In the genomic region with DNA sequence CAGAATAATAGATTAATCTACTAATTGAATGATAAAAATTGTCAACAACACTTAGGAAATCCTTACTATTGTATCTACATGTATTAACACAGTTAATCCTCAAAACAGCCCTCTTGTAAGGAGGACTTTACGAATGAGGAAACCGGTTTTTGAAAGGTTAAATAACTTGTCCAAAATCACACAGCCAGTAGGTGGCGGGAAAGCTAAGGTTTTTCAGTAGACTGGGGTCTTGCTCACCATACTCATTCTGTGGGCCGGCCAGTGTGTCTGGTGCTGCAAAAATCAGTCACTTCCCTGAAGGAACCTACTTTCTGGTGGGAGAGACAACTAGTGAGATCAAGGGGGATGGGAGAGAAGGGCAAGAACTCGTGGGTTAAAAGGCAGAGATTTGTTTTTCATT, we compare ENCODE assay signal across 9 cellular contexts. TPM values are rescaled to one million over a fixed set of nuclear protein-coding genes. Genes with fewer than 3 reads are reported as not detected.
DNase-seq lines count a peak whose midpoint lies in the region; ATAC-seq, FAIRE-seq and TF ChIP-seq lines count a peak whose summit lies in the region.
"Had no signal": no experiment of that assay in that cellular context is flagged by ENCODE, and none has a peak within 500 bp of the region (broad histone marks: within the 10 kb centered on the region; RNA-seq: fewer than 3 reads in every experiment).

No MANE protein-coding gene starts in this region.

- BruUV-seq in HepG2 (replicated peaks; lab: Mats Ljungman, UMichigan), result no TSS peak

- 56% methylated on average over 5 of the region's 5 CpGs for WGBS in HepG2 (ENCODE audit: low lambda C conversion rate)

- peak overlapping the region; percentile 27 for H3K27ac Mint-ChIP-seq in activated CD8-positive, alpha-beta T cell treated with anti-CD3 and anti-CD28 coated beads for 36 hours

- no peaks in the 10 kb centered on the region for H3K27me3 Mint-ChIP-seq in activated CD8-positive, alpha-beta T cell treated with anti-CD3 and anti-CD28 coated beads for 36 hours

- no peaks in the 10 kb centered on the region for H4K20me1 ChIP-seq in HepG2 (ENCODE audit: insufficient read depth, low read length)

- POLR2A ChIA-PET in activated CD8-positive, alpha-beta T cell treated with anti-CD3 and anti-CD28 coated beads for 36 hours (lab: Charles Lee), result no interaction called here
- POLR2A ChIA-PET in HepG2 (lab: Yijun Ruan, JAX), result no interaction called here

- H3K9me3 ChIP-seq in HepG2 (ENCODE audit: low read length), result no peaks in the 10 kb centered on the region

- CTCF ChIA-PET in activated CD8-positive, alpha-beta T cell treated with anti-CD3 and anti-CD28 coated beads for 36 hours (lab: Charles Lee), result interaction anchor here (0.6 to 5.9 kb wide), 4 partner anchors 8 to 172 kb away, joined by 3 to 65 read pairs (median 19); no protein-coding TSS in a partner anchor
- CTCF ChIA-PET in HepG2 (lab: Yijun Ruan, JAX; ENCODE audit: low intra/inter-chr PET ratio, low total read pairs), result no interaction called here

- no peak overlapping the region for H3K4me2 ChIP-seq in HepG2 (ENCODE audit: low read depth, low read length)

- no peak overlapping the region for H3K4me3 ChIP-seq in HepG2 (replicated peaks in 1 of 3; ENCODE audit: insufficient read depth in 1 of 3, low read depth in 2 of 3, low read length in 3 of 3)

- peak; percentile 28; the same call in 1 of the 2 replicates for TF ChIP-seq RAD21 in Ishikawa (IDR thresholded peaks at IDR 0.05; ENCODE audit: low read depth)
- TF ChIP-seq RAD21 in HepG2 (CRISPR knock-in tag; IDR thresholded peaks at IDR 0.05), result no peak

- DNase-seq in EH (ENCODE audit: low read depth) (peak; percentile 61), HepG2 (ENCODE audit: low spot score) (peak; percentile 35), NCI-H2029 treated with DMSO at 0.1 percent for 48 hours (lab: John Stamatoyannopoulos, UW) (no peak), HuH-7 (ENCODE audit: low spot score) (no peak), retina (no peak)
- peak; percentile 65 for DNase-seq in activated CD8-positive, alpha-beta T cell treated with anti-CD3 and anti-CD28 coated beads for 36 hours
- no peak for DNase-seq in stimulated activated CD8-positive, alpha-beta memory T cell treated with anti-CD3 and anti-CD28 coated beads, Interleukin-4, amount 100 ng/mL, for 48 hours

- H3K4me1 ChIP-seq in HepG2 (ENCODE audit: insufficient read depth, low read length), result peaks cover 18% of the 10 kb centered on the region

- no peaks in the 10 kb centered on the region for H3K9me3 Mint-ChIP-seq in activated CD8-positive, alpha-beta T cell treated with anti-CD3 and anti-CD28 coated beads for 36 hours

- no peak for TF ChIP-seq POLR2A in HepG2 (IDR thresholded peaks at IDR 0.05; ENCODE audit: insufficient read depth in 1 of 2, low read depth in 2 of 2, low read length in 2 of 2)

- intact Hi-C loops in activated CD8-positive, alpha-beta T cell treated with anti-CD3 and anti-CD28 coated beads for 36 hours (cut with micrococcal nuclease), result loop anchor here (5.0 kb wide), 1 partner anchor 175 kb away; no protein-coding TSS in a partner anchor
- intact Hi-C loops in HepG2 (cut with micrococcal nuclease; ENCODE audit: unreplicated experiment), result no loop called here

- no peaks in the 10 kb centered on the region for H3K27me3 ChIP-seq in HepG2 (ENCODE audit: control insufficient read depth in 1 of 2, insufficient read depth in 2 of 2, low read length in 2 of 2)

- peaks cover 0 to 17% of the 10 kb centered on the region in 2 experiments; a peak in 3 of 5 replicates for H3K36me3 ChIP-seq in HepG2 (replicated peaks in 1 of 2; ENCODE audit: control insufficient read depth in 1 of 2, insufficient read depth in 2 of 2, low read length in 2 of 2)

- peaks cover 27% of the 10 kb centered on the region for H3K4me1 Mint-ChIP-seq in activated CD8-positive, alpha-beta T cell treated with anti-CD3 and anti-CD28 coated beads for 36 hours (ENCODE audit: low read depth)

- in situ Hi-C loops in HepG2 (cut with HindIII; ENCODE audit: extremely low pct_ligation_motif_present, low pct_unique_long_range_greater_than_20kb), result loop anchor here (10.0 kb wide), 1 partner anchor 167 kb away; no protein-coding TSS in a partner anchor

- TF ChIP-seq EP300 in Ishikawa (IDR thresholded peaks at IDR 0.05; ENCODE audit: borderline replicate concordance), result no peak
- no peak for TF ChIP-seq EP300 in HepG2 (IDR thresholded peaks at IDR 0.05; ENCODE audit: low read depth in 2 of 2, low read length in 2 of 2)
- no peak for TF ChIP-seq EP300 in HepG2 (CRISPR knock-in tag; IDR thresholded peaks at IDR 0.05; ENCODE audit: borderline replicate concordance)

- no peak for ATAC-seq in activated CD8-positive, alpha-beta T cell treated with anti-CD3 and anti-CD28 coated beads for 36 hours
- no peak for ATAC-seq in HepG2

- no peak for FAIRE-seq in HepG2 (lab: Jason Lieb, UNC)

- no peak overlapping the region for H3K27ac ChIP-seq in HepG2 (ENCODE audit: extremely low read length, insufficient read depth, low read length)
- H3K27ac ChIP-seq: parathyroid adenoma had no signal

- H3K4me3 Mint-ChIP-seq in activated CD8-positive, alpha-beta T cell treated with anti-CD3 and anti-CD28 coated beads for 36 hours, result no peak overlapping the region

- no peaks in the 10 kb centered on the region for H3K79me2 ChIP-seq in HepG2 (ENCODE audit: insufficient read depth, low read length)
- H3K79me2 ChIP-seq: parathyroid adenoma had no signal

- peak; percentile 32 for TF ChIP-seq CTCF in activated CD8-positive, alpha-beta T cell treated with anti-CD3 and anti-CD28 coated beads for 36 hours (IDR thresholded peaks at IDR 0.05)
- peak; percentile 57 for TF ChIP-seq CTCF in HepG2 (CRISPR knock-in tag; IDR thresholded peaks at IDR 0.05)

- no peak overlapping the region for H3K9ac ChIP-seq in HepG2 (ENCODE audit: insufficient read depth, low read depth, low read length)
- H3K9ac ChIP-seq: parathyroid adenoma had no signal

- no peak overlapping the region for H2AFZ ChIP-seq in HepG2 (ENCODE audit: low read length)
- H2AFZ ChIP-seq: parathyroid adenoma had no signal

- peaks cover 30% of the 10 kb centered on the region for H3K36me3 Mint-ChIP-seq in activated CD8-positive, alpha-beta T cell treated with anti-CD3 and anti-CD28 coated beads for 36 hours (ENCODE audit: low read depth)

RNA-seq across cellular contexts. Expression of a gene that starts 3.8 kb away (rescaled TPM):
- 10 to 100 TPM; 17.2 to 18.8 TPM for total RNA-seq in activated CD8-positive, alpha-beta T cell treated with anti-CD3 and anti-CD28 coated beads for 36 hours
- total RNA-seq in HepG2 (2016; rRNA removed; fragmentation: Illumina TruSeq; extraction: Trizol), result 21.9 and 24.1 TPM in 2 replicates
- 4.3 and 4.6 TPM in 2 replicates for total RNA-seq in HepG2 (2016; cell fraction: cytosol; rRNA removed; fragmentation: Illumina TruSeq; extraction: Trizol; ENCODE audit: low read depth)
- 20.7 and 23.2 TPM in 2 replicates for total RNA-seq in HepG2 (2016; cell fraction: insoluble cytoplasmic fraction; rRNA removed; fragmentation: Illumina TruSeq; extraction: Trizol)
- total RNA-seq in HepG2 (2016; cell fraction: membrane; rRNA removed; fragmentation: Illumina TruSeq; extraction: Trizol), result 6.0 and 8.2 TPM in 2 replicates
- 10.8 and 11.7 TPM in 2 replicates for total RNA-seq in HepG2 (2016; cell fraction: nucleus; rRNA removed; fragmentation: Illumina TruSeq; extraction: Trizol)
- polyA plus RNA-seq in HepG2 (2011; rRNA removed), result 20.7 and 22.5 TPM in 2 replicates
- polyA plus RNA-seq in HepG2 (2011; cell fraction: cytosol; rRNA removed), result 25.0 and 33.9 TPM in 2 replicates
- 11.1 and 11.9 TPM in 2 replicates for polyA plus RNA-seq in HepG2 (2011; cell fraction: nucleus; rRNA removed)
- polyA plus RNA-seq in HepG2 (2012), result 12.9 and 13.5 TPM in 2 replicates
- polyA plus RNA-seq in HepG2 (2016; cell fraction: cytosol; fragmentation: Illumina TruSeq; extraction: Trizol; ENCODE audit: low read depth), result 4.1 and 4.3 TPM in 2 replicates
- polyA plus RNA-seq in HepG2 (2016; cell fraction: insoluble cytoplasmic fraction; fragmentation: Illumina TruSeq; extraction: Trizol; ENCODE audit: low read depth), result 29.3 and 35.5 TPM in 2 replicates
- 5.8 and 6.4 TPM in 2 replicates for polyA plus RNA-seq in HepG2 (2016; cell fraction: membrane; fragmentation: Illumina TruSeq; extraction: Trizol; ENCODE audit: low read depth)
- 15.1 and 15.2 TPM in 2 replicates for polyA plus RNA-seq in HepG2 (2016; cell fraction: nucleus; fragmentation: Illumina TruSeq; extraction: Trizol; ENCODE audit: insufficient read depth, low read depth)
- polyA minus RNA-seq in HepG2 (2011; rRNA and poly(A)+ RNA removed; ENCODE audit: low replicate concordance), result 16.9 and 47.3 TPM in 2 replicates
- 5.5 and 10.6 TPM in 2 replicates for polyA minus RNA-seq in HepG2 (2011; cell fraction: cytosol; rRNA and poly(A)+ RNA removed)
- polyA minus RNA-seq in HepG2 (2011; cell fraction: nucleus; rRNA and poly(A)+ RNA removed), result 7.1 and 7.6 TPM in 2 replicates

RNA-seq across cellular contexts. Expression of a gene that starts 24.8 kb away (rescaled TPM):
- total RNA-seq in activated CD8-positive, alpha-beta T cell treated with anti-CD3 and anti-CD28 coated beads for 36 hours, result 1 to 10 TPM; 4.6 to 4.9 TPM
- total RNA-seq in HepG2 (2016; rRNA removed; fragmentation: Illumina TruSeq; extraction: Trizol), result 5.4 and 6.2 TPM in 2 replicates
- 1.8 and 1.9 TPM in 2 replicates for total RNA-seq in HepG2 (2016; cell fraction: cytosol; rRNA removed; fragmentation: Illumina TruSeq; extraction: Trizol; ENCODE audit: low read depth)
- 5.5 and 5.6 TPM in 2 replicates for total RNA-seq in HepG2 (2016; cell fraction: insoluble cytoplasmic fraction; rRNA removed; fragmentation: Illumina TruSeq; extraction: Trizol)
- total RNA-seq in HepG2 (2016; cell fraction: membrane; rRNA removed; fragmentation: Illumina TruSeq; extraction: Trizol), result 4.3 TPM in 2 replicates
- 4.4 and 5.5 TPM in 2 replicates for total RNA-seq in HepG2 (2016; cell fraction: nucleus; rRNA removed; fragmentation: Illumina TruSeq; extraction: Trizol)
- polyA plus RNA-seq in HepG2 (2011; rRNA removed), result 5.7 and 7.0 TPM in 2 replicates
- 4.5 and 5.2 TPM in 2 replicates for polyA plus RNA-seq in HepG2 (2011; cell fraction: cytosol; rRNA removed)
- polyA plus RNA-seq in HepG2 (2011; cell fraction: nucleus; rRNA removed), result 9.1 and 10.8 TPM in 2 replicates
- 4.6 and 5.5 TPM in 2 replicates for polyA plus RNA-seq in HepG2 (2012)
- 1.6 and 1.8 TPM in 2 replicates for polyA plus RNA-seq in HepG2 (2016; cell fraction: cytosol; fragmentation: Illumina TruSeq; extraction: Trizol; ENCODE audit: low read depth)
- 6.8 and 8.2 TPM in 2 replicates for polyA plus RNA-seq in HepG2 (2016; cell fraction: insoluble cytoplasmic fraction; fragmentation: Illumina TruSeq; extraction: Trizol; ENCODE audit: low read depth)
- 3.3 and 3.8 TPM in 2 replicates for polyA plus RNA-seq in HepG2 (2016; cell fraction: membrane; fragmentation: Illumina TruSeq; extraction: Trizol; ENCODE audit: low read depth)
- polyA plus RNA-seq in HepG2 (2016; cell fraction: nucleus; fragmentation: Illumina TruSeq; extraction: Trizol; ENCODE audit: insufficient read depth, low read depth), result 9.4 and 9.9 TPM in 2 replicates
- 14.2 and 15.0 TPM in 2 replicates for polyA minus RNA-seq in HepG2 (2011; rRNA and poly(A)+ RNA removed; ENCODE audit: low replicate concordance)
- polyA minus RNA-seq in HepG2 (2011; cell fraction: cytosol; rRNA and poly(A)+ RNA removed), result 6.2 and 6.8 TPM in 2 replicates
- polyA minus RNA-seq in HepG2 (2011; cell fraction: nucleus; rRNA and poly(A)+ RNA removed), result 5.8 and 10.1 TPM in 2 replicates

RNA-seq across cellular contexts. Expression of a gene that starts 38.8 kb away (rescaled TPM):
- 10 to 100 TPM; 46.0 to 47.3 TPM for total RNA-seq in activated CD8-positive, alpha-beta T cell treated with anti-CD3 and anti-CD28 coated beads for 36 hours
- 42.9 and 50.2 TPM in 2 replicates for total RNA-seq in HepG2 (2016; rRNA removed; fragmentation: Illumina TruSeq; extraction: Trizol)
- 13.0 and 13.3 TPM in 2 replicates for total RNA-seq in HepG2 (2016; cell fraction: cytosol; rRNA removed; fragmentation: Illumina TruSeq; extraction: Trizol; ENCODE audit: low read depth)
- total RNA-seq in HepG2 (2016; cell fraction: insoluble cytoplasmic fraction; rRNA removed; fragmentation: Illumina TruSeq; extraction: Trizol), result 43.9 and 49.5 TPM in 2 replicates
- total RNA-seq in HepG2 (2016; cell fraction: membrane; rRNA removed; fragmentation: Illumina TruSeq; extraction: Trizol), result 16.4 and 18.0 TPM in 2 replicates
- 32.4 TPM in 2 replicates for total RNA-seq in HepG2 (2016; cell fraction: nucleus; rRNA removed; fragmentation: Illumina TruSeq; extraction: Trizol)
- 24.7 and 29.6 TPM in 2 replicates for polyA plus RNA-seq in HepG2 (2011; rRNA removed)
- polyA plus RNA-seq in HepG2 (2011; cell fraction: cytosol; rRNA removed), result 24.1 and 38.8 TPM in 2 replicates
- 39.3 and 48.4 TPM in 2 replicates for polyA plus RNA-seq in HepG2 (2011; cell fraction: nucleus; rRNA removed)
- 15.5 and 27.9 TPM in 2 replicates for polyA plus RNA-seq in HepG2 (2012)
- 6.7 and 7.3 TPM in 2 replicates for polyA plus RNA-seq in HepG2 (2016; cell fraction: cytosol; fragmentation: Illumina TruSeq; extraction: Trizol; ENCODE audit: low read depth)
- 49.1 and 50.0 TPM in 2 replicates for polyA plus RNA-seq in HepG2 (2016; cell fraction: insoluble cytoplasmic fraction; fragmentation: Illumina TruSeq; extraction: Trizol; ENCODE audit: low read depth)
- polyA plus RNA-seq in HepG2 (2016; cell fraction: membrane; fragmentation: Illumina TruSeq; extraction: Trizol; ENCODE audit: low read depth), result 8.9 and 10.8 TPM in 2 replicates
- 95.9 and 96.9 TPM in 2 replicates for polyA plus RNA-seq in HepG2 (2016; cell fraction: nucleus; fragmentation: Illumina TruSeq; extraction: Trizol; ENCODE audit: insufficient read depth, low read depth)
- 40.2 and 50.7 TPM in 2 replicates for polyA minus RNA-seq in HepG2 (2011; rRNA and poly(A)+ RNA removed; ENCODE audit: low replicate concordance)
- 9.2 and 9.8 TPM in 2 replicates for polyA minus RNA-seq in HepG2 (2011; cell fraction: cytosol; rRNA and poly(A)+ RNA removed)
- polyA minus RNA-seq in HepG2 (2011; cell fraction: nucleus; rRNA and poly(A)+ RNA removed), result 22.1 and 23.8 TPM in 2 replicates

RNA-seq across cellular contexts. Expression of a gene that starts 39.0 kb away (rescaled TPM):
- total RNA-seq in activated CD8-positive, alpha-beta T cell treated with anti-CD3 and anti-CD28 coated beads for 36 hours, result 100 to 1,000 TPM; 127 to 128 TPM
- 16.4 and 27.7 TPM in 2 replicates for total RNA-seq in HepG2 (2016; rRNA removed; fragmentation: Illumina TruSeq; extraction: Trizol)
- total RNA-seq in HepG2 (2016; cell fraction: cytosol; rRNA removed; fragmentation: Illumina TruSeq; extraction: Trizol; ENCODE audit: low read depth), result 2.7 and 3.2 TPM in 2 replicates
- total RNA-seq in HepG2 (2016; cell fraction: insoluble cytoplasmic fraction; rRNA removed; fragmentation: Illumina TruSeq; extraction: Trizol), result 14.6 and 27.3 TPM in 2 replicates
- 8.0 and 10.6 TPM in 2 replicates for total RNA-seq in HepG2 (2016; cell fraction: membrane; rRNA removed; fragmentation: Illumina TruSeq; extraction: Trizol)
- total RNA-seq in HepG2 (2016; cell fraction: nucleus; rRNA removed; fragmentation: Illumina TruSeq; extraction: Trizol), result 59.3 and 69.9 TPM in 2 replicates
- polyA plus RNA-seq in HepG2 (2011; rRNA removed), result 64.6 and 67.6 TPM in 2 replicates
- 67.4 and 74.4 TPM in 2 replicates for polyA plus RNA-seq in HepG2 (2011; cell fraction: cytosol; rRNA removed)
- 95.0 and 97.8 TPM in 2 replicates for polyA plus RNA-seq in HepG2 (2011; cell fraction: nucleus; rRNA removed)
- polyA plus RNA-seq in HepG2 (2012), result 66.3 and 75.8 TPM in 2 replicates
- 4.3 and 4.8 TPM in 2 replicates for polyA plus RNA-seq in HepG2 (2016; cell fraction: cytosol; fragmentation: Illumina TruSeq; extraction: Trizol; ENCODE audit: low read depth)
- 27.7 and 34.9 TPM in 2 replicates for polyA plus RNA-seq in HepG2 (2016; cell fraction: insoluble cytoplasmic fraction; fragmentation: Illumina TruSeq; extraction: Trizol; ENCODE audit: low read depth)
- polyA plus RNA-seq in HepG2 (2016; cell fraction: membrane; fragmentation: Illumina TruSeq; extraction: Trizol; ENCODE audit: low read depth), result 9.2 and 12.3 TPM in 2 replicates
- 133 TPM in 2 replicates for polyA plus RNA-seq in HepG2 (2016; cell fraction: nucleus; fragmentation: Illumina TruSeq; extraction: Trizol; ENCODE audit: insufficient read depth, low read depth)
- 87.4 and 136 TPM in 2 replicates for polyA minus RNA-seq in HepG2 (2011; rRNA and poly(A)+ RNA removed; ENCODE audit: low replicate concordance)
- polyA minus RNA-seq in HepG2 (2011; cell fraction: cytosol; rRNA and poly(A)+ RNA removed), result 49.7 and 49.8 TPM in 2 replicates
- polyA minus RNA-seq in HepG2 (2011; cell fraction: nucleus; rRNA and poly(A)+ RNA removed), result 135 and 143 TPM in 2 replicates

RNA-seq across cellular contexts. Expression of a gene that starts 47.8 kb away (rescaled TPM):
- total RNA-seq in activated CD8-positive, alpha-beta T cell treated with anti-CD3 and anti-CD28 coated beads for 36 hours, result 10 to 100 TPM; 10.7 to 11.7 TPM
- total RNA-seq in HepG2 (2016; rRNA removed; fragmentation: Illumina TruSeq; extraction: Trizol), result 7.4 and 13.3 TPM in 2 replicates
- 26.0 and 28.4 TPM in 2 replicates for total RNA-seq in HepG2 (2016; cell fraction: cytosol; rRNA removed; fragmentation: Illumina TruSeq; extraction: Trizol; ENCODE audit: low read depth)
- 6.5 and 14.0 TPM in 2 replicates for total RNA-seq in HepG2 (2016; cell fraction: insoluble cytoplasmic fraction; rRNA removed; fragmentation: Illumina TruSeq; extraction: Trizol)
- 29.9 and 31.6 TPM in 2 replicates for total RNA-seq in HepG2 (2016; cell fraction: membrane; rRNA removed; fragmentation: Illumina TruSeq; extraction: Trizol)
- total RNA-seq in HepG2 (2016; cell fraction: nucleus; rRNA removed; fragmentation: Illumina TruSeq; extraction: Trizol), result 10.2 and 12.2 TPM in 2 replicates
- 9.1 and 12.5 TPM in 2 replicates for polyA plus RNA-seq in HepG2 (2011; rRNA removed)
- 8.8 and 9.2 TPM in 2 replicates for polyA plus RNA-seq in HepG2 (2011; cell fraction: cytosol; rRNA removed)
- polyA plus RNA-seq in HepG2 (2011; cell fraction: nucleus; rRNA removed), result 15.0 and 15.5 TPM in 2 replicates
- polyA plus RNA-seq in HepG2 (2012), result 7.8 and 8.2 TPM in 2 replicates
- polyA plus RNA-seq in HepG2 (2016; cell fraction: cytosol; fragmentation: Illumina TruSeq; extraction: Trizol; ENCODE audit: low read depth), result 22.6 and 26.2 TPM in 2 replicates
- 7.6 and 9.2 TPM in 2 replicates for polyA plus RNA-seq in HepG2 (2016; cell fraction: insoluble cytoplasmic fraction; fragmentation: Illumina TruSeq; extraction: Trizol; ENCODE audit: low read depth)
- polyA plus RNA-seq in HepG2 (2016; cell fraction: membrane; fragmentation: Illumina TruSeq; extraction: Trizol; ENCODE audit: low read depth), result 26.9 and 30.2 TPM in 2 replicates
- polyA plus RNA-seq in HepG2 (2016; cell fraction: nucleus; fragmentation: Illumina TruSeq; extraction: Trizol; ENCODE audit: insufficient read depth, low read depth), result 24.7 and 27.7 TPM in 2 replicates
- 17.0 and 116 TPM in 2 replicates for polyA minus RNA-seq in HepG2 (2011; rRNA and poly(A)+ RNA removed; ENCODE audit: low replicate concordance)
- 3.8 and 4.3 TPM in 2 replicates for polyA minus RNA-seq in HepG2 (2011; cell fraction: cytosol; rRNA and poly(A)+ RNA removed)
- 5.8 and 7.1 TPM in 2 replicates for polyA minus RNA-seq in HepG2 (2011; cell fraction: nucleus; rRNA and poly(A)+ RNA removed)

Comparison
In these comparisons a context has a peak if more than half of its experiments do, and no peak if none do; other contexts are left out.
1. DNase-seq: peak in EH (single experiment), activated CD8-positive, alpha-beta T cell treated with anti-CD3 and anti-CD28 coated beads for 36 hours (single experiment) and HepG2 (single experiment); none in NCI-H2029 treated with DMSO at 0.1 percent for 48 hours (single experiment), stimulated activated CD8-positive, alpha-beta memory T cell treated with anti-CD3 and anti-CD28 coated beads, Interleukin-4, amount 100 ng/mL, for 48 hours (single experiment), HuH-7 (single experiment) and retina (single experiment).